2 cellular contexts compared by ENCODE assay signal in the genomic region with DNA sequence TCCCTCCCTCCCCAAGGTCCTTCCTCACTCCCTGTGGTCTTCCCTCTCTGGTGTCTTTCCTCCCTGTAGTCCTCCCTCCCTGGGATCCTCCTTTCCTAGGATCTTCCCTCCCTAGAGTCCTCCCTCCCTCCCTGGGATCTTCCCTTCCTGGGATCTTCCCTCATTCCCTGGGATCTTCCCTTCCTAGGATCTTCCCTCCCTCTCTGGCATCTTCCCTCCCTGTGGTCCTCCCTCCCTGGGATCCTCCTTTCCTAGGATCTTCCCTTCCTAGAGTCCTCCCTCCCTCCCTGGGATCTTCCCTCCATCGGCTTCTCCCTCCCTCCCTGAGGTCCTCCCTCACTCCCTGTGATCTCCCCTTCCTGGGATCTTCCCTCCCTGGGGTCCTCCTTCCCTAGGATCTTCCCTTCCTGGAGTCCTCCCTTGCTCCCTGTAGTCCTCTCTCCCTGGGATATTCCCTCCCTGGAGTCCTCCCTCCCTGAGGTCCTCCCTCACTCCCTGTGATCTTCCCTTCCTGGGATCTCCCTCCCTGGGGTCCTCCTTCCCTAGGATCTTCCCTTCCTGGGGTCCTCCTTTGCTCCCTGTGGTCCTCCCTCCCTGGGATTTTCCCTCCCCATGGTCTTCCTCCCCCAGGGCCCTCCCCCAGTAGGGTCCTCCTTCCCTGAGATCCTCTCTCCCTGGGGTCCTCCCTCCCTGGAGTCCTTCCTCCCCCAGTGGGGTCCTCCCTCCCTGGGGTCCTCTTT.
A peak's percentile ranks its signal among the peaks of the same experiment; 100 is the strongest.
TF ChIP-seq lines count a peak whose summit lies in the region.

No MANE protein-coding gene starts in this region.

TF ChIP-seq in WTC11, 78 proteins besides CTCF, POLR2A, EP300 and RAD21:
- no peak for TF ChIP-seq NR1H2 (CRISPR knock-in tag; IDR thresholded peaks at IDR 0.05)
- TF ChIP-seq ZNF396 (CRISPR knock-in tag; IDR thresholded peaks at IDR 0.05; ENCODE audit: borderline replicate concordance): no peak
- TF ChIP-seq ZNF263 (CRISPR knock-in tag; IDR thresholded peaks at IDR 0.05; ENCODE audit: low read depth): peak; percentile 65

TF ChIP-seq in HepG2, 621 proteins besides CTCF, POLR2A, EP300 and RAD21:
- peak; percentile 91 for TF ChIP-seq ZNF263 (CRISPR knock-in tag; IDR thresholded peaks at IDR 0.05)
- TF ChIP-seq ZNF562 (CRISPR knock-in tag; IDR thresholded peaks at IDR 0.05; ENCODE audit: borderline replicate concordance): no peak
TF ChIP-seq in HepG2: peak in this region for 1.
